Comparison of ENCODE assay signal across 2 cellular contexts in genomic region chr3:196164576-196164975, GRCh38.
A peak's percentile ranks its signal among the peaks of the same experiment; 100 is the strongest.
TF ChIP-seq lines count a peak whose summit lies in the region.

No MANE protein-coding gene starts in this region.

TF ChIP-seq in HepG2, 621 proteins besides CTCF, POLR2A, EP300 and RAD21 (continues in another document):
- TF ChIP-seq MTERF4 (CRISPR knock-in tag; IDR thresholded peaks at IDR 0.05), result no peak
- 0 out of 2 replicates have a peak, but pooled peaks have one; percentile 11 for TF ChIP-seq ARNT (IDR thresholded peaks at IDR 0.05)
- no peak for TF ChIP-seq NR2F6 (IDR thresholded peaks at IDR 0.05)
- no peak for TF ChIP-seq NR2F6 (CRISPR knock-in tag; IDR thresholded peaks at IDR 0.05)
- TF ChIP-seq, protein P1, sequence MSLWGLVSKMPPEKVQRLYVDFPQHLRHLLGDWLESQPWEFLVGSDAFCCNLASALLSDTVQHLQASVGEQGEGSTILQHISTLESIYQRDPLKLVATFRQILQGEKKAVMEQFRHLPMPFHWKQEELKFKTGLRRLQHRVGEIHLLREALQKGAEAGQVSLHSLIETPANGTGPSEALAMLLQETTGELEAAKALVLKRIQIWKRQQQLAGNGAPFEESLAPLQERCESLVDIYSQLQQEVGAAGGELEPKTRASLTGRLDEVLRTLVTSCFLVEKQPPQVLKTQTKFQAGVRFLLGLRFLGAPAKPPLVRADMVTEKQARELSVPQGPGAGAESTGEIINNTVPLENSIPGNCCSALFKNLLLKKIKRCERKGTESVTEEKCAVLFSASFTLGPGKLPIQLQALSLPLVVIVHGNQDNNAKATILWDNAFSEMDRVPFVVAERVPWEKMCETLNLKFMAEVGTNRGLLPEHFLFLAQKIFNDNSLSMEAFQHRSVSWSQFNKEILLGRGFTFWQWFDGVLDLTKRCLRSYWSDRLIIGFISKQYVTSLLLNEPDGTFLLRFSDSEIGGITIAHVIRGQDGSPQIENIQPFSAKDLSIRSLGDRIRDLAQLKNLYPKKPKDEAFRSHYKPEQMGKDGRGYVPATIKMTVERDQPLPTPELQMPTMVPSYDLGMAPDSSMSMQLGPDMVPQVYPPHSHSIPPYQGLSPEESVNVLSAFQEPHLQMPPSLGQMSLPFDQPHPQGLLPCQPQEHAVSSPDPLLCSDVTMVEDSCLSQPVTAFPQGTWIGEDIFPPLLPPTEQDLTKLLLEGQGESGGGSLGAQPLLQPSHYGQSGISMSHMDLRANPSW (CRISPR knock-in tag; IDR thresholded peaks at IDR 0.05; ENCODE audit: borderline replicate concordance), result no peak
- TF ChIP-seq NFRKB (IDR thresholded peaks at IDR 0.05), result peak; percentile 30; the same call in 1 of the 2 replicates
- peak; percentile 96 for TF ChIP-seq ZNF646 (CRISPR knock-in tag; IDR thresholded peaks at IDR 0.05)

TF ChIP-seq in GM12878, 131 proteins besides CTCF, POLR2A, EP300 and RAD21:
- TF ChIP-seq HDGF (IDR thresholded peaks at IDR 0.05) (peak; percentile 83; the same call in 1 of the 2 replicates), SPI1 (IDR thresholded peaks at IDR 0.05; ENCODE audit: borderline replicate concordance, insufficient read depth, low read depth, low read length) (no peak)
